10 cellular contexts compared by ENCODE assay signal in genomic region chr14:32713856-32714255, GRCh38.
"Had no signal": no experiment of that assay in that cellular context is flagged by ENCODE, and none has a peak within 500 bp of the region (broad histone marks: within the 10 kb centered on the region; RNA-seq: fewer than 3 reads in every experiment).

No MANE protein-coding gene starts in this region.

- H3K4me3 ChIP-seq: GM23338, HAP-1, K562 had no signal

- H3K36me3 ChIP-seq: HAP-1 had no signal

- H3K27ac Mint-ChIP-seq: GM23338, HFFc6, IgD-negative memory B cell had no signal

- H3K27ac ChIP-seq: HL-60 had no signal

- H3K9me3 Mint-ChIP-seq: GM23338, HFFc6, IgD-negative memory B cell had no signal

- DNase-seq: H7, HFFc6, KG1 had no signal

- H3K36me3 Mint-ChIP-seq: IgD-negative memory B cell had no signal

- H3K4me3 Mint-ChIP-seq: GM23338, HFFc6, IgD-negative memory B cell had no signal

- ATAC-seq: GM23338, HCT116, HepG2, K562 had no signal

- H3K9me3 ChIP-seq: HAP-1 had no signal

- H3K27me3 Mint-ChIP-seq: IgD-negative memory B cell had no signal
